1 cellular context compared by ENCODE assay signal in genomic region chrX:154458116-154458953, GRCh38.
TF ChIP-seq lines count a peak whose summit lies in the region.

TSS of gene PLXNA3 (plus strand) at chrX:154458281. CDS start at chrX:154460184, 1,903 bp downstream.

TF ChIP-seq in HepG2, 621 proteins besides CTCF, POLR2A, EP300 and RAD21 (continued from another document and continues in another):
- TF ChIP-seq GLMP (CRISPR knock-in tag; IDR thresholded peaks at IDR 0.05; ENCODE audit: borderline replicate concordance) (no peak), PPARG (CRISPR knock-in tag; conservative IDR thresholded peaks at IDR 0.05) (no peak), ZNF563 (CRISPR knock-in tag; IDR thresholded peaks at IDR 0.05) (peak; percentile 30; the same call in 1 of the 2 replicates), MXI1 (IDR thresholded peaks at IDR 0.05; ENCODE audit: borderline replicate concordance, low read depth, low read length) (peak; percentile 10; the same call in 1 of the 3 replicates), KDM5B (CRISPR knock-in tag; IDR thresholded peaks at IDR 0.05; ENCODE audit: borderline replicate concordance) (peak; percentile 41; the same call in 1 of the 2 replicates), HNF4A (CRISPR knock-in tag; IDR thresholded peaks at IDR 0.05) (no peak), ZFY (CRISPR knock-in tag; IDR thresholded peaks at IDR 0.05) (peak; percentile 59), GATAD1 (CRISPR knock-in tag; IDR thresholded peaks at IDR 0.05) (no peak), RAD51 (IDR thresholded peaks at IDR 0.05; ENCODE audit: borderline replicate concordance) (no peak), ZGPAT (CRISPR knock-in tag; IDR thresholded peaks at IDR 0.05) (no peak), ZNF10 (CRISPR knock-in tag; IDR thresholded peaks at IDR 0.05; ENCODE audit: borderline replicate concordance, low read depth) (no peak), ZSCAN25 (CRISPR knock-in tag; IDR thresholded peaks at IDR 0.05) (no peak), MXD3 (CRISPR knock-in tag; IDR thresholded peaks at IDR 0.05) (no peak), ZNF768 (CRISPR knock-in tag; IDR thresholded peaks at IDR 0.05) (no peak), EHMT2 (IDR thresholded peaks at IDR 0.05; ENCODE audit: borderline replicate concordance, low read depth, low read length) (no peak), GZF1 (CRISPR knock-in tag; IDR thresholded peaks at IDR 0.05) (no peak), ZNF687 (CRISPR knock-in tag; IDR thresholded peaks at IDR 0.05) (peak; percentile 4; the same call in 1 of the 2 replicates), CREB3 (CRISPR knock-in tag; IDR thresholded peaks at IDR 0.05) (no peak), ZNF605 (CRISPR knock-in tag; IDR thresholded peaks at IDR 0.05) (no peak), ZNF747 (CRISPR knock-in tag; IDR thresholded peaks at IDR 0.05; ENCODE audit: borderline replicate concordance) (no peak), ZBTB49 (CRISPR knock-in tag; IDR thresholded peaks at IDR 0.05; ENCODE audit: borderline replicate concordance) (no peak), SIN3A (IDR thresholded peaks at IDR 0.05; ENCODE audit: borderline replicate concordance, low read depth, low read length) (peak; percentile 24; the same call in 1 of the 2 replicates), BORCS8-MEF2B (CRISPR knock-in tag; IDR thresholded peaks at IDR 0.05) (no peak), SAP130 (CRISPR knock-in tag; IDR thresholded peaks at IDR 0.05; ENCODE audit: low read depth) (peak; percentile 8; the same call in 1 of the 2 replicates), RBFOX2 (IDR thresholded peaks at IDR 0.05; ENCODE audit: low read depth, low read length) (peak; percentile 64), SKI (IDR thresholded peaks at IDR 0.05; ENCODE audit: partially characterized antibody) (no peak), AFF4 (CRISPR knock-in tag; IDR thresholded peaks at IDR 0.05) (no peak), ZBTB8A (CRISPR knock-in tag; IDR thresholded peaks at IDR 0.05; ENCODE audit: borderline replicate concordance, low read depth) (no peak), FUBP1 (CRISPR knock-in tag; IDR thresholded peaks at IDR 0.05; ENCODE audit: borderline replicate concordance) (no peak), TRIM24 (CRISPR knock-in tag; IDR thresholded peaks at IDR 0.05) (no peak), ZHX1 (CRISPR knock-in tag; IDR thresholded peaks at IDR 0.05; ENCODE audit: low read depth) (no peak), ATF6 (CRISPR knock-in tag; conservative IDR thresholded peaks at IDR 0.05) (no peak), TIGD3 (CRISPR knock-in tag; IDR thresholded peaks at IDR 0.05; ENCODE audit: borderline replicate concordance) (no peak), ZNF160 (CRISPR knock-in tag; IDR thresholded peaks at IDR 0.05) (no peak)
